ENCODE assay signal across 37 cellular contexts in the genomic region with DNA sequence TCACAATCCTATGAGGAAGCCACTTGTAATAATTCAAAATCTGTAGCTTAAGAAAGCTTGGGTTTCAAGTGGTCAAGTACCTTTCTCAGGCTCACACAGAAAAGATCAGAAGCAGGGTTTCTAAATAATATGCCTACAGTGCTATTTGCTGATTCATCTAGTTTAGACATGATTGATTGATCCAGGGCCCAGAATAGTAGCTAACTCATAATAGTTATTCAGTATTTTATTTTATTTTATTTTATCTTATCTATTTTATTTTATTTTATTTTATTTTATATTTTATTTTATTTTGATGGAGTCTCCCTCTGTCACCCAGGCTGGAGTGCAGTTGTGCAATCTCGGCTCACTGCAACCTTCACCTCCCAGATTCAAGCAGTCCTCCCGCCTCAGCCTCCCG. TPM values are rescaled to one million over a fixed set of nuclear protein-coding genes. Genes with fewer than 3 reads are reported as not detected.
"Had no signal": no experiment of that assay in that cellular context is flagged by ENCODE, and none has a peak within 500 bp of the region (broad histone marks: within the 10 kb centered on the region; RNA-seq: fewer than 3 reads in every experiment).

No MANE protein-coding gene starts in this region.

- H3K9me3 ChIP-seq: ascending aorta had no signal

- H3K36me3 Mint-ChIP-seq: activated CD8-positive, alpha-beta memory T cell treated with anti-CD3 and anti-CD28 coated beads, Interleukin-2, amount 10 ng/mL, durations not matched to agents 7 days and 5 days; activated naive CD4-positive, alpha-beta T cell treated with anti-CD3 and anti-CD28 coated beads, Interleukin-2, amount 10 ng/mL, durations not matched to agents 7 days and 5 days; activated naive CD4-positive, alpha-beta T cell treated with anti-CD3 and anti-CD28 coated beads, Interleukin-2, amount 50 U/mL, for 24 hours; activated naive CD8-positive, alpha-beta T cell; activated naive CD8-positive, alpha-beta T cell treated with anti-CD3 and anti-CD28 coated beads, Interleukin-2, amount 10 ng/mL, durations not matched to agents 7 days and 5 days; brain had no signal

- H3K36me3 ChIP-seq: ascending aorta, cardiac muscle cell had no signal

- H3K27me3 ChIP-seq: ascending aorta had no signal

- ATAC-seq: activated CD4-positive, alpha-beta T cell treated with anti-CD3 and anti-CD28 coated beads for 36 hours; activated CD4-positive, CD25-positive, alpha-beta regulatory T cell treated with anti-CD3 and anti-CD28 coated beads, Interleukin-2, amount 50 U/mL, for 24 hours; activated CD8-positive, alpha-beta memory T cell treated with anti-CD3 and anti-CD28 coated beads, Interleukin-2, amount 10 ng/mL, durations not matched to agents 7 days and 5 days; activated CD8-positive, alpha-beta T cell treated with anti-CD3 and anti-CD28 coated beads, Interleukin-2, amount 10 ng/mL, durations not matched to agents 7 days and 5 days; activated naive CD8-positive, alpha-beta T cell treated with anti-CD3 and anti-CD28 coated beads, Interleukin-2, amount 50 U/mL, for 24 hours had no signal

- H3K4me3 Mint-ChIP-seq: activated CD4-positive, alpha-beta memory T cell treated with anti-CD3 and anti-CD28 coated beads, Interleukin-2, amount 10 ng/mL, durations not matched to agents 7 days and 5 days; activated CD4-positive, alpha-beta T cell treated with anti-CD3 and anti-CD28 coated beads for 36 hours; activated CD4-positive, alpha-beta T cell treated with anti-CD3 and anti-CD28 coated beads, Interleukin-2, amount 10 ng/mL, durations not matched to agents 7 days and 5 days; activated CD8-positive, alpha-beta memory T cell treated with anti-CD3 and anti-CD28 coated beads, Interleukin-2, amount 10 ng/mL, durations not matched to agents 7 days and 5 days; activated CD8-positive, alpha-beta T cell treated with anti-CD3 and anti-CD28 coated beads, Interleukin-2, amount 10 ng/mL, durations not matched to agents 7 days and 5 days; activated naive CD4-positive, alpha-beta T cell treated with anti-CD3 and anti-CD28 coated beads, Interleukin-2, amount 10 ng/mL, durations not matched to agents 7 days and 5 days; activated naive CD4-positive, alpha-beta T cell treated with anti-CD3 and anti-CD28 coated beads, Interleukin-2, amount 50 U/mL, for 24 hours; activated naive CD8-positive, alpha-beta T cell; activated naive CD8-positive, alpha-beta T cell treated with anti-CD3 and anti-CD28 coated beads, Interleukin-2, amount 10 ng/mL, durations not matched to agents 7 days and 5 days; activated naive CD8-positive, alpha-beta T cell treated with anti-CD3 and anti-CD28 coated beads, Interleukin-2, amount 50 U/mL, for 24 hours; activated T-cell treated with anti-CD3 and anti-CD28 coated beads, Interleukin-2, amount 50 U/mL, for 24 hours; brain; T-helper 1 cell treated with Interleukin-12 subunit alpha and Interleukin-12 subunit beta and Interleukin-4 antibody, amounts not matched to agents 30 μg/mL and 1 μg/mL, for 36 hours; T-helper 2 cell treated with Interferon-gamma antibody and Interleukin-4, amounts not matched to agents 5 μg/mL and 100 μg/mL, for 36 hours had no signal

- H3K4me3 ChIP-seq: ascending aorta, cardiac muscle cell had no signal

- H3K9me3 Mint-ChIP-seq: activated CD4-positive, alpha-beta memory T cell treated with anti-CD3 and anti-CD28 coated beads, Interleukin-2, amount 10 ng/mL, durations not matched to agents 7 days and 5 days; activated CD4-positive, alpha-beta T cell treated with anti-CD3 and anti-CD28 coated beads, Interleukin-2, amount 10 ng/mL, durations not matched to agents 7 days and 5 days; activated naive CD4-positive, alpha-beta T cell treated with anti-CD3 and anti-CD28 coated beads, Interleukin-2, amount 10 ng/mL, durations not matched to agents 7 days and 5 days; activated naive CD4-positive, alpha-beta T cell treated with anti-CD3 and anti-CD28 coated beads, Interleukin-2, amount 50 U/mL, for 24 hours; activated naive CD8-positive, alpha-beta T cell treated with anti-CD3 and anti-CD28 coated beads, Interleukin-2, amount 10 ng/mL, durations not matched to agents 7 days and 5 days; activated naive CD8-positive, alpha-beta T cell treated with anti-CD3 and anti-CD28 coated beads, Interleukin-2, amount 50 U/mL, for 24 hours; activated T-cell treated with anti-CD3 and anti-CD28 coated beads, Interleukin-2, amount 50 U/mL, for 24 hours; activated T-helper 2 cell treated with anti-CD3 and anti-CD28 coated beads, Interferon-gamma antibody, Interleukin-2, Interleukin-4, amounts not matched to agents 10 μg/mL and 5 μg/mL and 100 μg/mL, durations not matched to agents 14 hours and 24 hours and 36 hours; T-helper 1 cell treated with Interleukin-12 subunit alpha and Interleukin-12 subunit beta and Interleukin-4 antibody, amounts not matched to agents 30 μg/mL and 1 μg/mL, for 36 hours; T-helper 2 cell treated with Interferon-gamma antibody and Interleukin-4, amounts not matched to agents 5 μg/mL and 100 μg/mL, for 36 hours had no signal

- H3K4me1 ChIP-seq: ascending aorta had no signal

- H3K4me1 Mint-ChIP-seq: activated CD4-positive, alpha-beta memory T cell treated with anti-CD3 and anti-CD28 coated beads, Interleukin-2, amount 10 ng/mL, durations not matched to agents 7 days and 5 days; activated CD4-positive, alpha-beta T cell treated with anti-CD3 and anti-CD28 coated beads for 36 hours; activated CD4-positive, alpha-beta T cell treated with anti-CD3 and anti-CD28 coated beads, Interleukin-2, amount 10 ng/mL, durations not matched to agents 7 days and 5 days; activated CD8-positive, alpha-beta memory T cell treated with anti-CD3 and anti-CD28 coated beads, Interleukin-2, amount 10 ng/mL, durations not matched to agents 7 days and 5 days; activated naive CD4-positive, alpha-beta T cell treated with anti-CD3 and anti-CD28 coated beads, Interleukin-2, amount 10 ng/mL, durations not matched to agents 7 days and 5 days; activated naive CD4-positive, alpha-beta T cell treated with anti-CD3 and anti-CD28 coated beads, Interleukin-2, amount 50 U/mL, for 24 hours; activated naive CD8-positive, alpha-beta T cell treated with anti-CD3 and anti-CD28 coated beads, Interleukin-2, amount 10 ng/mL, durations not matched to agents 7 days and 5 days; activated naive CD8-positive, alpha-beta T cell treated with anti-CD3 and anti-CD28 coated beads, Interleukin-2, amount 50 U/mL, for 24 hours; brain had no signal

- DNase-seq: activated CD4-positive, alpha-beta memory T cell treated with anti-CD3 and anti-CD28 coated beads, Interleukin-2, amount 10 ng/mL, durations not matched to agents 7 days and 5 days; activated CD4-positive, alpha-beta T cell treated with anti-CD3 and anti-CD28 coated beads for 1 hour; activated CD4-positive, alpha-beta T cell treated with anti-CD3 and anti-CD28 coated beads for 36 hours; activated CD4-positive, alpha-beta T cell treated with anti-CD3 and anti-CD28 coated beads for 48 hours; activated CD4-positive, alpha-beta T cell treated with anti-CD3 and anti-CD28 coated beads, Interleukin-2, amount 10 ng/mL, durations not matched to agents 7 days and 5 days; activated CD4-positive, alpha-beta T cell treated with anti-CD3 and anti-CD28 coated beads, Interleukin-2, amount 50 U/mL, for 48 hours; activated CD4-positive, CD25-positive, alpha-beta regulatory T cell; activated CD8-positive, alpha-beta memory T cell treated with anti-CD3 and anti-CD28 coated beads for 24 hours; activated CD8-positive, alpha-beta memory T cell treated with anti-CD3 and anti-CD28 coated beads, Interleukin-2, amount 10 ng/mL, durations not matched to agents 7 days and 5 days; activated CD8-positive, alpha-beta memory T cell treated with anti-CD3 and anti-CD28 coated beads, Interleukin-2, amount 50 U/mL, for 48 hours; activated CD8-positive, alpha-beta T cell treated with anti-CD3 and anti-CD28 coated beads, Interleukin-2, amount 10 ng/mL, durations not matched to agents 7 days and 5 days; activated effector memory CD4-positive, alpha-beta T cell treated with Interleukin-2 at 50 U/mL for 16 hours; activated gamma-delta T cell; activated naive CD4-positive, alpha-beta T cell treated with anti-CD3 and anti-CD28 coated beads, Interleukin-2, amount 10 ng/mL, durations not matched to agents 7 days and 5 days; activated naive CD4-positive, alpha-beta T cell treated with Interleukin-2 at 50 U/mL for 16 hours; activated naive CD8-positive, alpha-beta T cell treated with anti-CD3 and anti-CD28 coated beads, Interleukin-2, amount 10 ng/mL, durations not matched to agents 7 days and 5 days; activated naive CD8-positive, alpha-beta T cell treated with anti-CD3 and anti-CD28 coated beads, Interleukin-2, amount 50 U/mL, for 24 hours; activated T-cell treated with anti-CD3 and anti-CD28 coated beads, Interleukin-2, amount 50 U/mL, for 24 hours; activated T-cell treated with anti-CD3 and anti-CD28 coated beads, Interleukin-2, amount 50 U/mL, for 48 hours; amygdala; anterior cingulate cortex; central memory CD4-positive, alpha-beta T cell; T-helper 1 cell; T-helper 2 cell; T-helper 9 cell had no signal

- H3K27ac ChIP-seq: ascending aorta, cardiac muscle cell, VCaP had no signal

- H3K27ac Mint-ChIP-seq: activated CD4-positive, alpha-beta memory T cell treated with anti-CD3 and anti-CD28 coated beads, Interleukin-2, amount 10 ng/mL, durations not matched to agents 7 days and 5 days; activated CD4-positive, alpha-beta T cell treated with anti-CD3 and anti-CD28 coated beads for 36 hours; activated CD4-positive, alpha-beta T cell treated with anti-CD3 and anti-CD28 coated beads, Interleukin-2, amount 10 ng/mL, durations not matched to agents 7 days and 5 days; activated CD8-positive, alpha-beta memory T cell treated with anti-CD3 and anti-CD28 coated beads, Interleukin-2, amount 10 ng/mL, durations not matched to agents 7 days and 5 days; activated CD8-positive, alpha-beta T cell treated with anti-CD3 and anti-CD28 coated beads, Interleukin-2, amount 10 ng/mL, durations not matched to agents 7 days and 5 days; activated naive CD4-positive, alpha-beta T cell treated with anti-CD3 and anti-CD28 coated beads, Interleukin-2, amount 10 ng/mL, durations not matched to agents 7 days and 5 days; activated naive CD4-positive, alpha-beta T cell treated with anti-CD3 and anti-CD28 coated beads, Interleukin-2, amount 50 U/mL, for 24 hours; activated naive CD8-positive, alpha-beta T cell; activated naive CD8-positive, alpha-beta T cell treated with anti-CD3 and anti-CD28 coated beads, Interleukin-2, amount 10 ng/mL, durations not matched to agents 7 days and 5 days; activated naive CD8-positive, alpha-beta T cell treated with anti-CD3 and anti-CD28 coated beads, Interleukin-2, amount 50 U/mL, for 24 hours; activated T-cell treated with anti-CD3 and anti-CD28 coated beads, Interleukin-2, amount 50 U/mL, for 24 hours; activated T-helper 2 cell treated with anti-CD3 and anti-CD28 coated beads, Interferon-gamma antibody, Interleukin-2, Interleukin-4, amounts not matched to agents 10 μg/mL and 5 μg/mL and 100 μg/mL, durations not matched to agents 14 hours and 24 hours and 36 hours; brain; T-helper 1 cell treated with Interleukin-12 subunit alpha and Interleukin-12 subunit beta and Interleukin-4 antibody, amounts not matched to agents 30 μg/mL and 1 μg/mL, for 36 hours; T-helper 2 cell treated with Interferon-gamma antibody and Interleukin-4, amounts not matched to agents 5 μg/mL and 100 μg/mL, for 36 hours had no signal

RNA-seq across cellular contexts. Expression of gene PANX3, which starts 15.9 kb away (rescaled TPM):
- total RNA-seq: activated CD4-positive, alpha-beta memory T cell treated with anti-CD3 and anti-CD28 coated beads, Interleukin-2, amount 10 ng/mL, durations not matched to agents 7 days and 5 days; activated CD4-positive, alpha-beta T cell treated with anti-CD3 and anti-CD28 coated beads for 36 hours; activated CD4-positive, alpha-beta T cell treated with anti-CD3 and anti-CD28 coated beads, Interleukin-2, amount 10 ng/mL, durations not matched to agents 7 days and 5 days; activated CD8-positive, alpha-beta memory T cell treated with anti-CD3 and anti-CD28 coated beads, Interleukin-2, amount 10 ng/mL, durations not matched to agents 7 days and 5 days; activated CD8-positive, alpha-beta T cell treated with anti-CD3 and anti-CD28 coated beads, Interleukin-2, amount 10 ng/mL, durations not matched to agents 7 days and 5 days; activated naive CD8-positive, alpha-beta T cell treated with anti-CD3 and anti-CD28 coated beads, Interleukin-2, amount 10 ng/mL, durations not matched to agents 7 days and 5 days; activated T-helper 2 cell treated with anti-CD3 and anti-CD28 coated beads, Interferon-gamma antibody, Interleukin-2, Interleukin-4, amounts not matched to agents 10 μg/mL and 5 μg/mL and 100 μg/mL, durations not matched to agents 14 hours and 24 hours and 36 hours; ascending aorta; bronchial epithelial cell; cardiac muscle cell; cerebellum had no signal

RNA-seq across cellular contexts. Expression of gene OR8A1, which starts 25.5 kb away (rescaled TPM):
- total RNA-seq: activated CD4-positive, alpha-beta memory T cell treated with anti-CD3 and anti-CD28 coated beads, Interleukin-2, amount 10 ng/mL, durations not matched to agents 7 days and 5 days; activated CD4-positive, alpha-beta T cell treated with anti-CD3 and anti-CD28 coated beads for 36 hours; activated CD4-positive, alpha-beta T cell treated with anti-CD3 and anti-CD28 coated beads, Interleukin-2, amount 10 ng/mL, durations not matched to agents 7 days and 5 days; activated CD8-positive, alpha-beta memory T cell treated with anti-CD3 and anti-CD28 coated beads, Interleukin-2, amount 10 ng/mL, durations not matched to agents 7 days and 5 days; activated CD8-positive, alpha-beta T cell treated with anti-CD3 and anti-CD28 coated beads, Interleukin-2, amount 10 ng/mL, durations not matched to agents 7 days and 5 days; activated naive CD8-positive, alpha-beta T cell treated with anti-CD3 and anti-CD28 coated beads, Interleukin-2, amount 10 ng/mL, durations not matched to agents 7 days and 5 days; activated T-helper 2 cell treated with anti-CD3 and anti-CD28 coated beads, Interferon-gamma antibody, Interleukin-2, Interleukin-4, amounts not matched to agents 10 μg/mL and 5 μg/mL and 100 μg/mL, durations not matched to agents 14 hours and 24 hours and 36 hours; ascending aorta; bronchial epithelial cell; cardiac muscle cell; cerebellum had no signal

RNA-seq across cellular contexts. Expression of gene OR8B12, which starts 51.8 kb away (rescaled TPM):
- total RNA-seq: activated CD4-positive, alpha-beta memory T cell treated with anti-CD3 and anti-CD28 coated beads, Interleukin-2, amount 10 ng/mL, durations not matched to agents 7 days and 5 days; activated CD4-positive, alpha-beta T cell treated with anti-CD3 and anti-CD28 coated beads for 36 hours; activated CD4-positive, alpha-beta T cell treated with anti-CD3 and anti-CD28 coated beads, Interleukin-2, amount 10 ng/mL, durations not matched to agents 7 days and 5 days; activated CD8-positive, alpha-beta memory T cell treated with anti-CD3 and anti-CD28 coated beads, Interleukin-2, amount 10 ng/mL, durations not matched to agents 7 days and 5 days; activated CD8-positive, alpha-beta T cell treated with anti-CD3 and anti-CD28 coated beads, Interleukin-2, amount 10 ng/mL, durations not matched to agents 7 days and 5 days; activated naive CD8-positive, alpha-beta T cell treated with anti-CD3 and anti-CD28 coated beads, Interleukin-2, amount 10 ng/mL, durations not matched to agents 7 days and 5 days; activated T-helper 2 cell treated with anti-CD3 and anti-CD28 coated beads, Interferon-gamma antibody, Interleukin-2, Interleukin-4, amounts not matched to agents 10 μg/mL and 5 μg/mL and 100 μg/mL, durations not matched to agents 14 hours and 24 hours and 36 hours; ascending aorta; bronchial epithelial cell; cardiac muscle cell; cerebellum had no signal
